1 cellular context compared by ENCODE assay signal in the genomic region with DNA sequence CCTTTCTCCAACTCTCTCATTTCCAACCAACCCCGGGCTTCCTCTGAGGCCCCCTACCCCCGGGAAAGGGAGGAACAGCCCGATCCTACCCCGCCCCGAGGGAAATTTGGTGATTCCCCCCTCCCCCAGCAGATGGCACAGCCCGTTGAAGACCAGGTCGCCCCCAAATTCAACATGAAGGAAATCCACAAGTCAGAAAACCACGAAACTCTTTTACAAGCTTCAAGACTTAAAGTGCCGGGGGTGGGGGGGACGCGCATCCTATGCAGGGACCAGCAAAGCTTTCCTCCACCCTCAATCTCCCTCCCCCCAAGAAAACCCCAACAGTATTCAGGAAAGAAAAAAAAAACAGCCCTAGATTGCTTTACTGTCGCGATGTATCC.
TF ChIP-seq lines count a peak whose summit lies in the region.

No MANE protein-coding gene starts in this region.

TF ChIP-seq in H1, 55 proteins besides CTCF, POLR2A, EP300 and RAD21:
- TF ChIP-seq FOSL1 (IDR thresholded peaks at IDR 0.05; ENCODE audit: insufficient read depth, low read depth, low read length) = no peak
- no peak for TF ChIP-seq SP4 (IDR thresholded peaks at IDR 0.05; ENCODE audit: low read length)
- no peak for TF ChIP-seq KDM1A (IDR thresholded peaks at IDR 0.05; ENCODE audit: borderline replicate concordance, low read length)
- TF ChIP-seq CHD7 (IDR thresholded peaks at IDR 0.05; ENCODE audit: insufficient replicate concordance, low read length) = no peak
- no peak for TF ChIP-seq BACH1 (IDR thresholded peaks at IDR 0.05; ENCODE audit: low read length)
- no peak for TF ChIP-seq RXRA (IDR thresholded peaks at IDR 0.05; ENCODE audit: insufficient read depth, low read depth, low read length)
- TF ChIP-seq SP1 (IDR thresholded peaks at IDR 0.05; ENCODE audit: low read depth, low read length) = no peak
- no peak for TF ChIP-seq JUND (IDR thresholded peaks at IDR 0.05; ENCODE audit: low read length)
- no peak for TF ChIP-seq EGR1 (IDR thresholded peaks at IDR 0.05; ENCODE audit: borderline replicate concordance, low read depth, low read length)
- TF ChIP-seq GABPA (IDR thresholded peaks at IDR 0.05; ENCODE audit: borderline replicate concordance, insufficient read depth, low read length) = no peak
- TF ChIP-seq POU5F1 (IDR thresholded peaks at IDR 0.05; ENCODE audit: low read depth, low read length) = no peak
- TF ChIP-seq SAP30 (IDR thresholded peaks at IDR 0.05; ENCODE audit: insufficient read depth, insufficient replicate concordance, low read length) = no peak
- no peak for TF ChIP-seq CBX5 (IDR thresholded peaks at IDR 0.05; ENCODE audit: low read depth, low read length)
- no peak for TF ChIP-seq SIRT6 (IDR thresholded peaks at IDR 0.05; ENCODE audit: low read length)
TF ChIP-seq in H1: peak in this region for 0.
